Comparison of ENCODE assay signal across 1 cellular context in the genomic region with DNA sequence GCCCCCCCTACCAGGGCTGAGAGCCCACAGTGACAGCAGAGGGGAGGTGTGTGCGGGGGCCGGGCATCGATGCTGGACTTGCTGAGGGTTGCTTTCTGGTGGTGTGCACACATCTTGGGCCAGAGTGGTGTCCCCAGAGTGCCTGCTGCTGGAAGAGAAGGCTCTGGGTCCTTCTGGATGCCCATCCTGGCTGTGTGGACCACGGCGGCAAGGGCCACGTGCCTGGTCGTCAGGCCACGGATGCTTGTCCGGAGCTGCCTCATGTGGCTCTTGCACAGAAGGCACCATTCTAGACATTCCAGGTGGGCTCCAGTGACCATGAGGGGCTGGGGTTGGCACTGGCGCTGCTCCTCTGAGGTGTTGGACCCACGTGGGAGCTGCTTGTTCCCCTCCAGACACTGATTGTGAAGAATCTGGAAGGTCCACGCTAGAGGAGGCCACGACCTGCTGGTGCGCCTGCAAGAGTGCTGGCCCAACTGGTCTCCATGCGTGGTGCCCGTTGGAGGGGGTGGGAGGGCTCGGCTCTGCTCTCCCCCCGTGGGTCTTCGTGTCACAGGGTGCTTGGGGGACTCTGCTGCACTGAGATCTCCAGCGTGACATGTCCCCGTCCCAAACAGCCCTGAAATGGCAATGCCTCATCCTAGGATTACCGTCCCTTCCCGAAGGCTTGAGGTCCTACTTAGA.
TF ChIP-seq lines count a peak whose summit lies in the region.

No MANE protein-coding gene starts in this region.

TF ChIP-seq in IMR-90, 13 proteins besides CTCF, POLR2A, EP300 and RAD21:
- TF ChIP-seq, protein P1, sequence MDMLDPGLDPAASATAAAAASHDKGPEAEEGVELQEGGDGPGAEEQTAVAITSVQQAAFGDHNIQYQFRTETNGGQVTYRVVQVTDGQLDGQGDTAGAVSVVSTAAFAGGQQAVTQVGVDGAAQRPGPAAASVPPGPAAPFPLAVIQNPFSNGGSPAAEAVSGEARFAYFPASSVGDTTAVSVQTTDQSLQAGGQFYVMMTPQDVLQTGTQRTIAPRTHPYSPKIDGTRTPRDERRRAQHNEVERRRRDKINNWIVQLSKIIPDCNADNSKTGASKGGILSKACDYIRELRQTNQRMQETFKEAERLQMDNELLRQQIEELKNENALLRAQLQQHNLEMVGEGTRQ (IDR thresholded peaks at IDR 0.05; ENCODE audit: low read depth, low read length), result no peak
- no peak for TF ChIP-seq RFX5 (IDR thresholded peaks at IDR 0.05; ENCODE audit: low read depth, low read length)
- TF ChIP-seq SMC3 (IDR thresholded peaks at IDR 0.05; ENCODE audit: low read depth, low read length), result no peak
- TF ChIP-seq RCOR1 (IDR thresholded peaks at IDR 0.05; ENCODE audit: insufficient replicate concordance, low read length), result no peak
- no peak for TF ChIP-seq MXI1 (IDR thresholded peaks at IDR 0.05; ENCODE audit: borderline replicate concordance, low read depth, low read length)
- no peak for TF ChIP-seq FOS (IDR thresholded peaks at IDR 0.05; ENCODE audit: low read depth, low read length)
- TF ChIP-seq BHLHE40 (IDR thresholded peaks at IDR 0.05; ENCODE audit: low read depth, low read length), result no peak
- no peak for TF ChIP-seq MAZ (IDR thresholded peaks at IDR 0.05; ENCODE audit: borderline replicate concordance, low read depth, low read length)
- TF ChIP-seq, protein P2, sequence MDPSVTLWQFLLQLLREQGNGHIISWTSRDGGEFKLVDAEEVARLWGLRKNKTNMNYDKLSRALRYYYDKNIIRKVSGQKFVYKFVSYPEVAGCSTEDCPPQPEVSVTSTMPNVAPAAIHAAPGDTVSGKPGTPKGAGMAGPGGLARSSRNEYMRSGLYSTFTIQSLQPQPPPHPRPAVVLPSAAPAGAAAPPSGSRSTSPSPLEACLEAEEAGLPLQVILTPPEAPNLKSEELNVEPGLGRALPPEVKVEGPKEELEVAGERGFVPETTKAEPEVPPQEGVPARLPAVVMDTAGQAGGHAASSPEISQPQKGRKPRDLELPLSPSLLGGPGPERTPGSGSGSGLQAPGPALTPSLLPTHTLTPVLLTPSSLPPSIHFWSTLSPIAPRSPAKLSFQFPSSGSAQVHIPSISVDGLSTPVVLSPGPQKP (IDR thresholded peaks at IDR 0.05; ENCODE audit: borderline replicate concordance, low read depth, low read length), result no peak
- TF ChIP-seq MAFK (IDR thresholded peaks at IDR 0.05; ENCODE audit: low read depth, low read length), result no peak
- no peak for TF ChIP-seq CHD1 (IDR thresholded peaks at IDR 0.05; ENCODE audit: low read depth, low read length)
- TF ChIP-seq NFE2L2 (IDR thresholded peaks at IDR 0.05; ENCODE audit: low read depth, low read length), result no peak
